Comparison of ENCODE assay signal across 12 cellular contexts in genomic region chr1:17676387-17677060, GRCh38.
"Had no signal": no experiment of that assay in that cellular context is flagged by ENCODE, and none has a peak within 500 bp of the region (broad histone marks: within the 10 kb centered on the region; RNA-seq: fewer than 3 reads in every experiment).

No MANE protein-coding gene starts in this region.

- H3K9me3 Mint-ChIP-seq: activated T-helper 17 cell treated with anti-CD3 and anti-CD28 coated beads, Interleukin-2, amount 50 U/mL, for 72 hours; T-helper 2 cell treated with Interferon-gamma antibody and Interleukin-4, amounts not matched to agents 5 μg/mL and 100 μg/mL, for 36 hours had no signal

- H3K36me3 Mint-ChIP-seq: activated naive CD4-positive, alpha-beta T cell treated with anti-CD3 and anti-CD28 coated beads, Interleukin-2, amount 10 ng/mL, durations not matched to agents 7 days and 5 days had no signal

- H3K4me3 Mint-ChIP-seq: activated naive CD4-positive, alpha-beta T cell treated with anti-CD3 and anti-CD28 coated beads, Interleukin-2, amount 10 ng/mL, durations not matched to agents 7 days and 5 days; activated T-helper 17 cell treated with anti-CD3 and anti-CD28 coated beads, Interleukin-2, amount 50 U/mL, for 72 hours; stimulated activated naive CD8-positive, alpha-beta T cell treated with anti-CD3 and anti-CD28 coated beads, Interleukin-15, amount 100 ng/mL, for 72 hours; T-helper 2 cell treated with Interferon-gamma antibody and Interleukin-4, amounts not matched to agents 5 μg/mL and 100 μg/mL, for 36 hours had no signal

- ATAC-seq: activated T-helper 17 cell treated with anti-CD3 and anti-CD28 coated beads, Interleukin-2, amount 50 U/mL, for 72 hours; gastrocnemius medialis; pancreas; stimulated activated naive CD8-positive, alpha-beta T cell treated with anti-CD3 and anti-CD28 coated beads, Interleukin-15, amount 100 ng/mL, for 72 hours had no signal

- DNase-seq: activated CD4-positive, alpha-beta T cell treated with anti-CD3 and anti-CD28 coated beads for 4 hours; activated naive CD4-positive, alpha-beta T cell treated with anti-CD3 and anti-CD28 coated beads, Interleukin-2, amount 10 ng/mL, durations not matched to agents 7 days and 5 days; colonic mucosa; effector memory CD4-positive, alpha-beta T cell; gastrocnemius medialis; kidney glomerular epithelial cell; pancreas; stimulated activated CD4-positive, alpha-beta T cell treated with anti-CD3 and anti-CD28 coated beads, Interleukin-4, amount 100 ng/mL, for 1 hour; stimulated activated CD8-positive, alpha-beta memory T cell treated with anti-CD3 and anti-CD28 coated beads, Interleukin-4, amount 100 ng/mL, for 48 hours; stimulated activated naive CD8-positive, alpha-beta T cell treated with anti-CD3 and anti-CD28 coated beads, Interleukin-15, amount 100 ng/mL, for 72 hours had no signal

- H3K4me1 Mint-ChIP-seq: activated naive CD4-positive, alpha-beta T cell treated with anti-CD3 and anti-CD28 coated beads, Interleukin-2, amount 10 ng/mL, durations not matched to agents 7 days and 5 days; activated T-helper 17 cell treated with anti-CD3 and anti-CD28 coated beads, Interleukin-2, amount 50 U/mL, for 72 hours had no signal

- H3K27ac Mint-ChIP-seq: activated naive CD4-positive, alpha-beta T cell treated with anti-CD3 and anti-CD28 coated beads, Interleukin-2, amount 10 ng/mL, durations not matched to agents 7 days and 5 days; activated T-helper 17 cell treated with anti-CD3 and anti-CD28 coated beads, Interleukin-2, amount 50 U/mL, for 72 hours; stimulated activated naive CD8-positive, alpha-beta T cell treated with anti-CD3 and anti-CD28 coated beads, Interleukin-15, amount 100 ng/mL, for 72 hours; T-helper 2 cell treated with Interferon-gamma antibody and Interleukin-4, amounts not matched to agents 5 μg/mL and 100 μg/mL, for 36 hours had no signal
